ENCODE assay signal across 8 cellular contexts in genomic region chr4:72302981-72303704, GRCh38.
DNase-seq lines count a peak whose midpoint lies in the region; ATAC-seq, FAIRE-seq and TF ChIP-seq lines count a peak whose summit lies in the region.

No MANE protein-coding gene starts in this region.

- TF ChIP-seq RAD21 in neural cell (conservative IDR thresholded peaks at IDR 0.05): peak; percentile 41

- H3K27me3 ChIP-seq in AG04450 (ENCODE audit: control insufficient read depth, insufficient read depth, low read length) (no peaks in the 10 kb centered on the region), esophagus squamous epithelium (no peaks in the 10 kb centered on the region), neural cell (ENCODE audit: insufficient read depth, low read depth, low read length) (no peaks in the 10 kb centered on the region)

- no peaks in the 10 kb centered on the region for H3F3A ChIP-seq in neural cell (ENCODE audit: insufficient read depth, low read length, poor library complexity, severe bottlenecking)

- DNase-seq in AG04450 (ENCODE audit: low read depth, low spot score) (peak; percentile 16), GM12892 (ENCODE audit: insufficient read length) (no peak), NCI-H2107 (lab: John Stamatoyannopoulos, UW) (peak; percentile 2), esophagus squamous epithelium (lab: John Stamatoyannopoulos, UW) (no peak), NCI-H128 (lab: John Stamatoyannopoulos, UW; ENCODE audit: unreplicated experiment) (no peak)
- peak; percentile 4 to 9 for DNase-seq in activated CD4-positive, alpha-beta T cell treated with anti-CD3 and anti-CD28 coated beads, Interleukin-2, amount 50 U/mL, for 4 hours

- H4K20me1 ChIP-seq in neural cell (ENCODE audit: insufficient read depth): no peaks in the 10 kb centered on the region

- H3K27ac ChIP-seq in AG04450 (ENCODE audit: low read depth, low read length): no peak overlapping the region
- H3K27ac ChIP-seq in esophagus squamous epithelium: no peak overlapping the region
- H3K27ac ChIP-seq in neural cell (ENCODE audit: low read length): no peak overlapping the region

- no peak overlapping the region for H2AFZ ChIP-seq in neural cell (ENCODE audit: low read depth, low read length)

- TF ChIP-seq POLR2A in GM12892 (IDR thresholded peaks at IDR 0.05; ENCODE audit: low read depth, low read length) (no peak), esophagus squamous epithelium (IDR thresholded peaks at IDR 0.05) (no peak)

- peak; percentile 66 for FAIRE-seq in GM12892 (lab: Jason Lieb, UNC)

- no peaks in the 10 kb centered on the region for H3K36me3 ChIP-seq in esophagus squamous epithelium
- no peaks in the 10 kb centered on the region for H3K36me3 ChIP-seq in neural cell (ENCODE audit: insufficient read depth, low read length)

- no peaks in the 10 kb centered on the region for H3K4me1 ChIP-seq in esophagus squamous epithelium

- ATAC-seq in HG02642 (IDR thresholded peaks at IDR 0.05; ENCODE audit: poor library complexity, unreplicated experiment): peak; percentile 94

- H3K9me2 ChIP-seq in neural cell (ENCODE audit: insufficient read depth, low read length): no peaks in the 10 kb centered on the region

- intact Hi-C loops in esophagus squamous epithelium (cut with DNase I): no loop called here

- no peak for TF ChIP-seq EP300 in neural cell (conservative IDR thresholded peaks at IDR 0.05; ENCODE audit: poor library complexity, severe bottlenecking)

- no peak overlapping the region for H3K9ac ChIP-seq in neural cell (ENCODE audit: low read length)

- CTCF ChIA-PET in AG04450 (lab: Charles Lee): interaction anchor here (0.6 to 5.3 kb wide), 25 partner anchors 9 to 714 kb away, joined by 3 to 69 read pairs (median 4); no protein-coding TSS in a partner anchor

- H3K4me2 ChIP-seq in neural cell (ENCODE audit: low read length): no peak overlapping the region

- 68% methylated on average over 4 of the region's 4 CpGs for WGBS in esophagus squamous epithelium, 2 donors

- POLR2A ChIA-PET in AG04450 (lab: Yijun Ruan, JAX): no interaction called here

- H3K9me3 ChIP-seq in AG04450 (ENCODE audit: control insufficient read depth, insufficient read depth, low read length) (no peaks in the 10 kb centered on the region), esophagus squamous epithelium (no peaks in the 10 kb centered on the region), neural cell (ENCODE audit: low read length) (no peaks in the 10 kb centered on the region)

- no peaks in the 10 kb centered on the region for H3K79me2 ChIP-seq in neural cell (replicated peaks; ENCODE audit: insufficient read depth, low read length)

- no peak overlapping the region for H3K4me3 ChIP-seq in AG04450 (ENCODE audit: low read depth, low read length)
- H3K4me3 ChIP-seq in esophagus squamous epithelium: no peak overlapping the region
- H3K4me3 ChIP-seq in neural cell (ENCODE audit: low read length): no peak overlapping the region

- TF ChIP-seq CTCF in AG04450 (IDR thresholded peaks at IDR 0.05; ENCODE audit: low read depth, low read length): peak; percentile 75
- peak in 5 of 6 experiments; percentile 37 to 61 (median 44) for TF ChIP-seq CTCF in esophagus squamous epithelium (IDR thresholded peaks at IDR 0.05)
- peak; percentile 57 for TF ChIP-seq CTCF in neural cell (IDR thresholded peaks at IDR 0.05; ENCODE audit: poor library complexity, severe bottlenecking)

TF ChIP-seq in neural cell, 6 proteins besides CTCF, POLR2A, EP300 and RAD21:
- no peak for TF ChIP-seq TAF1 (IDR thresholded peaks at IDR 0.05; ENCODE audit: low read depth)
- TF ChIP-seq REST (IDR thresholded peaks at IDR 0.05; ENCODE audit: borderline replicate concordance): no peak
- no peak for TF ChIP-seq EZH2 (IDR thresholded peaks at IDR 0.05; ENCODE audit: borderline replicate concordance, insufficient read depth, low read length, poor library complexity, severe bottlenecking)
- TF ChIP-seq POLR2AphosphoS5 (IDR thresholded peaks at IDR 0.05): no peak
- TF ChIP-seq MXI1 (conservative IDR thresholded peaks at IDR 0.05; ENCODE audit: poor library complexity, severe bottlenecking): no peak
- peak; percentile 54 for TF ChIP-seq SMC3 (conservative IDR thresholded peaks at IDR 0.05; ENCODE audit: poor library complexity)

Comparison
In these comparisons a context has a peak if more than half of its experiments do, and no peak if none do; other contexts are left out.
1. DNase-seq: peak in AG04450 (single experiment), NCI-H2107 (single experiment) and activated CD4-positive, alpha-beta T cell treated with anti-CD3 and anti-CD28 coated beads, Interleukin-2, amount 50 U/mL, for 4 hours (2 of 2); none in GM12892 (single experiment), esophagus squamous epithelium (single experiment) and NCI-H128 (single experiment).
2. Peak in every context shown above with its lines, with median percentiles within 50 percentile points of each other: CTCF ChIP-seq.